9 cellular contexts compared by ENCODE assay signal in the genomic region with DNA sequence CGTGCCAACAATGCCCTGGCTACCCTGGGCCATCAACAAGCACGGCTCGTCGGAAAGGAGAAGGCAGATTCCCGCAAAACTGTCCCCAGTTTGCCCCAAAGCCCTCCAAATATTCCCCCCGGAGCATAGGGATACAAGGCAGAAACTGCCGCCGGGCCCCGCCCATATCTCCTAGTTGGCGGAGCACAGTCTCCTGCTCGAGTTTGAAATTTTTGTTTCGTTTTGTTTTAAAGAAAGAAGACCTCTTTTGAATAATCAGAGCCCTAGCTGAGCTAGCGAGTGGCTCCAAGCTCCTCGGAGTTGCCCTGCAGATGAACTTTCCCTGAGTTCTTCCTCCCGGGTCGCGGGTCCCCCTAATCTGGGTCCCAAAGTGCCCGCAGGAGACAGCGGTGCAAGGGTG.
DNase-seq lines count a peak whose midpoint lies in the region; ATAC-seq and TF ChIP-seq lines count a peak whose summit lies in the region.
"Had no signal": no experiment of that assay in that cellular context is flagged by ENCODE, and none has a peak within 500 bp of the region (broad histone marks: within the 10 kb centered on the region; RNA-seq: fewer than 3 reads in every experiment).

No MANE protein-coding gene starts in this region.

- peak overlapping the region; percentile 32 for H3K9ac ChIP-seq in mesenchymal stem cell (ENCODE audit: low read length)

- peaks cover 11% of the 10 kb centered on the region for H3K4me1 ChIP-seq in mesenchymal stem cell (ENCODE audit: control insufficient read depth, insufficient read depth, low read depth, low read length)
- H3K4me1 ChIP-seq in transverse colon = peaks cover 0 to 11% (median 6%) of the 10 kb centered on the region in 4 donors

- H3K14ac ChIP-seq in mesenchymal stem cell (ENCODE audit: low read length in 2 of 2) = no peak overlapping the region

- H3K4me3 Mint-ChIP-seq in activated naive CD4-positive, alpha-beta T cell treated with anti-CD3 and anti-CD28 coated beads, Interleukin-2, amount 50 U/mL, for 24 hours = peak overlapping the region; percentile 81
- H3K4me3 Mint-ChIP-seq: central memory CD8-positive, alpha-beta T cell had no signal

- H3K23ac ChIP-seq in mesenchymal stem cell (ENCODE audit: low read length in 2 of 2) = no peak overlapping the region

- H4K8ac ChIP-seq in mesenchymal stem cell (ENCODE audit: low read length) = no peak overlapping the region

- no peaks in the 10 kb centered on the region for H3K36me3 Mint-ChIP-seq in activated naive CD4-positive, alpha-beta T cell treated with anti-CD3 and anti-CD28 coated beads, Interleukin-2, amount 50 U/mL, for 24 hours

- TF ChIP-seq EP300 in transverse colon (IDR thresholded peaks at IDR 0.05; ENCODE audit: low read depth) = no peak

- H3K27me3 ChIP-seq in mesenchymal stem cell (ENCODE audit: control insufficient read depth in 1 of 2, insufficient read depth in 1 of 2, low read length in 2 of 2) (peaks cover 52 to 65% of the 10 kb centered on the region in 2 experiments), transverse colon (peaks cover 64% of the 10 kb centered on the region)

- peaks cover 34% of the 10 kb centered on the region for H3K27me3 Mint-ChIP-seq in activated naive CD4-positive, alpha-beta T cell treated with anti-CD3 and anti-CD28 coated beads, Interleukin-2, amount 50 U/mL, for 24 hours

- H3K18ac ChIP-seq in mesenchymal stem cell (ENCODE audit: low read depth in 1 of 2, low read length in 2 of 2) = no peak overlapping the region

- H3K4ac ChIP-seq in mesenchymal stem cell (ENCODE audit: low read depth in 1 of 2, low read length in 2 of 2) = no peak overlapping the region

- H2BK5ac ChIP-seq in mesenchymal stem cell (ENCODE audit: low read depth, low read length, poor library complexity, severe bottlenecking) = no peak overlapping the region

- H3K27ac Mint-ChIP-seq in activated naive CD4-positive, alpha-beta T cell treated with anti-CD3 and anti-CD28 coated beads, Interleukin-2, amount 50 U/mL, for 24 hours = no peak overlapping the region

- H3K27ac ChIP-seq in mesenchymal stem cell (ENCODE audit: low read length, poor library complexity, severe bottlenecking) (no peak overlapping the region), transverse colon (no peak overlapping the region)

- ATAC-seq in GM21528 (IDR thresholded peaks at IDR 0.05; ENCODE audit: low FRiP score, unreplicated experiment) (no peak), HG03442 (IDR thresholded peaks at IDR 0.05; ENCODE audit: unreplicated experiment) (no peak)

- H2BK15ac ChIP-seq in mesenchymal stem cell (ENCODE audit: low read depth, poor library complexity, severe bottlenecking) = no peak overlapping the region

- no peaks in the 10 kb centered on the region for H3K9me3 Mint-ChIP-seq in activated naive CD4-positive, alpha-beta T cell treated with anti-CD3 and anti-CD28 coated beads, Interleukin-2, amount 50 U/mL, for 24 hours

- intact Hi-C loops in transverse colon (cut with DNase I; ENCODE audit: low total_unique reads) = no loop called here

- peak overlapping the region; percentile 4 for H2AFZ ChIP-seq in mesenchymal stem cell (ENCODE audit: low read depth, low read length)

- H2BK12ac ChIP-seq in mesenchymal stem cell (ENCODE audit: low read length in 2 of 2) = no peak overlapping the region

- H2BK120ac ChIP-seq in mesenchymal stem cell (ENCODE audit: low read depth, low read length) = no peak overlapping the region

- peaks cover 5% of the 10 kb centered on the region for H3K4me1 Mint-ChIP-seq in activated naive CD4-positive, alpha-beta T cell treated with anti-CD3 and anti-CD28 coated beads, Interleukin-2, amount 50 U/mL, for 24 hours
- H3K4me1 Mint-ChIP-seq: central memory CD8-positive, alpha-beta T cell had no signal

- 0% methylated on average over 11 of the region's 19 CpGs for WGBS in mesenchymal stem cell
- 35% methylated on average over 19 of the region's 19 CpGs; no CpG with 5 or more reads in 1 of the 2 donors for WGBS in transverse colon (ENCODE audit: low coverage in 1 of 2), 2 donors

- peak overlapping the region; percentile 47 to 51 for H3K4me3 ChIP-seq in cardiac fibroblast (replicated peaks in 1 of 2; ENCODE audit: low read depth in 2 of 2, low read length in 2 of 2)
- peak overlapping the region; percentile 36 to 76 for H3K4me3 ChIP-seq in mesenchymal stem cell (ENCODE audit: insufficient read depth in 1 of 2, low read depth in 1 of 2, low read length in 2 of 2)
- H3K4me3 ChIP-seq in transverse colon = peak overlapping the region; percentile 9 to 50 (median 26)

- H3K36me3 ChIP-seq in mesenchymal stem cell (ENCODE audit: control insufficient read depth in 1 of 2, insufficient read depth in 2 of 2, low read depth in 1 of 2, low read length in 2 of 2) (no peaks in the 10 kb centered on the region), transverse colon (no peaks in the 10 kb centered on the region)

- H2AK5ac ChIP-seq in mesenchymal stem cell (ENCODE audit: low read length, severe bottlenecking) = no peak overlapping the region

- no peaks in the 10 kb centered on the region for H3K79me1 ChIP-seq in mesenchymal stem cell (replicated peaks; ENCODE audit: low read length, poor library complexity, severe bottlenecking)

- H4K91ac ChIP-seq in mesenchymal stem cell (ENCODE audit: low read length) = no peak overlapping the region

- no peak for DNase-seq in activated naive CD4-positive, alpha-beta T cell (lab: John Stamatoyannopoulos, UW)
- DNase-seq in cardiac fibroblast (ENCODE audit: low read depth in 2 of 2) = peak in 1 of 2 donors; percentile 1
- peak; percentile 0 for DNase-seq in mesenchymal stem cell
- no peak for DNase-seq in transverse colon
- DNase-seq in NCI-H526 (lab: John Stamatoyannopoulos, UW) = no peak

- in situ Hi-C loops in transverse colon (cut with MboI; ENCODE audit: low pct_ligation_motif_present in 1 of 4, low pct_unique_long_range_greater_than_20kb in 1 of 4, low sequenced_read_pairs in 3 of 4) = no loop called here

- H3K9me3 ChIP-seq in mesenchymal stem cell (ENCODE audit: control insufficient read depth, low read length) (no peaks in the 10 kb centered on the region), transverse colon (no peaks in the 10 kb centered on the region)

- peak overlapping the region; percentile 66 for H3K4me2 ChIP-seq in mesenchymal stem cell (ENCODE audit: low read length, poor library complexity, severe bottlenecking)

- TF ChIP-seq CTCF in cardiac fibroblast (IDR thresholded peaks at IDR 0.05; ENCODE audit: low read depth, low read length) = no peak
- no peak for TF ChIP-seq CTCF in transverse colon (IDR thresholded peaks at IDR 0.05)

- no peak for TF ChIP-seq POLR2A in transverse colon (IDR thresholded peaks at IDR 0.05)
